In the genomic region with DNA sequence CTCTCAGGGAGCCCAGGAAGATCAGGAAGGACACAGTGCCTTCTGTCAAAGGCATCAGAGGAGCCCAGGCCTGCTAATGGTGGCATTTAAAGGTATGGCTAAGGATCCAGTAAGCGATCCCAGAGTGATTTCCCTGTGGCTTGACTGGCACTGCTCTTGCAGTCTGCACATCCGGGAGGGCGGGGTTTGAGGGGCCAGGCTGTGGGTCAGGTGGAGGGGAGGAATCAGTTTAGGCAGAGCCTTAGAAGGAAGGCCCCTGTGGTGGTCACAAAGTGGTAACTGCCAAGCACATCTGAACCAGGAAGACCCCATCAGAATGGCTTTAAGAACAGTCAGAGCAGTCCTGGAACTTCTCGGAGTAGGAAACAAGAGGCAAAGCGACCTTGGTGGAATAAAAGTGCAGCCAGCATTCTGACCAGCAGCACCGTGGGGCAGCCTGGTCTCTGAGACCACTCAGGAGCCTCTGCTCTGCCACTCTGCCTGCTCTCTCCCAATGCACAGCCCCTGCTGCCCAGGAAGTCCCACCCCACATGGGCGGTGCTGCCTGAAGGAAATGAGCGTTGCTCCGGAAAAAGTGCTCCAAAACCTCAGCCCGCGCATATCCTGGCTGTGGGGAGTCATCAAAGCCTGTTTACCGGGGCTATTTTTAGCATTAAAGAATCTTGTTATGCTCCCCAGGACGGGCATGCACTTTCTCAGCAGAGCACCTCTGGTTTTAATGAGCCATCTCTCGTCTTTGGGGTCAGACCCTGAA, we compare ENCODE assay signal across 10 cellular contexts. TPM values are rescaled to one million over a fixed set of nuclear protein-coding genes. Genes with fewer than 3 reads are reported as not detected.
DNase-seq lines count a peak whose midpoint lies in the region; ATAC-seq, FAIRE-seq and TF ChIP-seq lines count a peak whose summit lies in the region.
"Had no signal": no experiment of that assay in that cellular context is flagged by ENCODE, and none has a peak within 500 bp of the region (broad histone marks: within the 10 kb centered on the region; RNA-seq: fewer than 3 reads in every experiment).

No MANE protein-coding gene starts in this region.

- H3K9me3 Mint-ChIP-seq in WTC11, result no peaks in the 10 kb centered on the region
- no peaks in the 10 kb centered on the region for H3K9me3 Mint-ChIP-seq in activated naive CD8-positive, alpha-beta T cell treated with anti-CD3 and anti-CD28 coated beads, Interleukin-2, amount 10 ng/mL, durations not matched to agents 7 days and 5 days
- H3K9me3 Mint-ChIP-seq in naive B cell, result no peaks in the 10 kb centered on the region
- no peaks in the 10 kb centered on the region for H3K9me3 Mint-ChIP-seq in stimulated activated naive B cell treated with anti-CD40 and anti-IgM and Interleukin-4, amounts not matched to agents 10 μg/mL and 1 μg/mL and 100 μg/mL, for 72 hours

- H3K4me1 Mint-ChIP-seq in WTC11 (peaks cover 28% of the 10 kb centered on the region), naive B cell (peaks cover 16 to 23% (median 20%) of the 10 kb centered on the region in 3 donors)
- H3K4me1 Mint-ChIP-seq in activated naive CD8-positive, alpha-beta T cell treated with anti-CD3 and anti-CD28 coated beads, Interleukin-2, amount 10 ng/mL, durations not matched to agents 7 days and 5 days, result peaks cover 69% of the 10 kb centered on the region
- H3K4me1 Mint-ChIP-seq in stimulated activated naive B cell treated with anti-CD40 and anti-IgM and Interleukin-4, amounts not matched to agents 10 μg/mL and 1 μg/mL and 100 μg/mL, for 72 hours, result peaks cover 19 to 25% of the 10 kb centered on the region in 2 donors

- no peaks in the 10 kb centered on the region for H3K9me2 ChIP-seq in GM23248 (ENCODE audit: insufficient read depth)

- H3K4me3 ChIP-seq in GM23248, result no peak overlapping the region
- H3K4me3 ChIP-seq: K562 had no signal

- no peak for FAIRE-seq in H54 (lab: Jason Lieb, UNC)

- H3K27me3 Mint-ChIP-seq in WTC11 (ENCODE audit: low read depth) (no peaks in the 10 kb centered on the region), naive B cell (peaks cover 5 to 23% (median 13%) of the 10 kb centered on the region in 3 donors)
- no peaks in the 10 kb centered on the region for H3K27me3 Mint-ChIP-seq in activated naive CD8-positive, alpha-beta T cell treated with anti-CD3 and anti-CD28 coated beads, Interleukin-2, amount 10 ng/mL, durations not matched to agents 7 days and 5 days
- H3K27me3 Mint-ChIP-seq in stimulated activated naive B cell treated with anti-CD40 and anti-IgM and Interleukin-4, amounts not matched to agents 10 μg/mL and 1 μg/mL and 100 μg/mL, for 72 hours, result peaks cover 6 to 18% of the 10 kb centered on the region in 2 donors

- H3K9me3 ChIP-seq in GM23248 (ENCODE audit: low read depth), result no peaks in the 10 kb centered on the region

- no peaks in the 10 kb centered on the region for H3K4me1 ChIP-seq in GM23248 (ENCODE audit: insufficient read depth)

- no peaks in the 10 kb centered on the region for H3K27me3 ChIP-seq in GM23248 (replicated peaks; ENCODE audit: insufficient read depth)

- in situ Hi-C loops in GM23248 (cut with MboI), result no loop called here

- TF ChIP-seq POLR2A in H54 (IDR thresholded peaks at IDR 0.05; ENCODE audit: low read depth, low read length), result no peak

- H3F3A ChIP-seq in GM23248 (ENCODE audit: insufficient read depth), result no peaks in the 10 kb centered on the region

- no peak overlapping the region; the same call in 1 of the 2 replicates for H3K27ac Mint-ChIP-seq in WTC11
- H3K27ac Mint-ChIP-seq in activated naive CD8-positive, alpha-beta T cell treated with anti-CD3 and anti-CD28 coated beads, Interleukin-2, amount 10 ng/mL, durations not matched to agents 7 days and 5 days, result peak overlapping the region; percentile 96
- H3K27ac Mint-ChIP-seq in naive B cell, result peak overlapping the region in 3 of 6 donors; percentile 3 to 73 (median 47)
- H3K27ac Mint-ChIP-seq in stimulated activated naive B cell treated with anti-CD40 and anti-IgM and Interleukin-4, amounts not matched to agents 10 μg/mL and 1 μg/mL and 100 μg/mL, for 72 hours, result peak overlapping the region; percentile 47
- H3K27ac Mint-ChIP-seq: progenitor cell of endocrine pancreas had no signal

- H3K4me3 Mint-ChIP-seq in WTC11, result no peak overlapping the region
- H3K4me3 Mint-ChIP-seq in activated naive CD8-positive, alpha-beta T cell treated with anti-CD3 and anti-CD28 coated beads, Interleukin-2, amount 10 ng/mL, durations not matched to agents 7 days and 5 days, result peak overlapping the region; percentile 84
- peak overlapping the region; percentile 64 to 89 (median 86) for H3K4me3 Mint-ChIP-seq in naive B cell
- peak overlapping the region; percentile 75 to 77 for H3K4me3 Mint-ChIP-seq in stimulated activated naive B cell treated with anti-CD40 and anti-IgM and Interleukin-4, amounts not matched to agents 10 μg/mL and 1 μg/mL and 100 μg/mL, for 72 hours

- DNase-seq in WTC11 (ENCODE audit: low spot score), result peak; percentile 26
- DNase-seq in activated naive CD8-positive, alpha-beta T cell treated with anti-CD3 and anti-CD28 coated beads, Interleukin-2, amount 10 ng/mL, durations not matched to agents 7 days and 5 days, result peak; percentile 79
- no peak for DNase-seq in naive B cell
- peak; percentile 31 for DNase-seq in stimulated activated naive B cell treated with anti-CD40 and anti-IgM and Interleukin-4, amounts not matched to agents 10 μg/mL and 1 μg/mL and 100 μg/mL, for 72 hours
- no peak for DNase-seq in GM23248
- no peak for DNase-seq in H54 (ENCODE audit: insufficient read length, low spot score)

- POLR2A ChIA-PET in WTC11 (lab: Charles Lee), result no interaction called here
- POLR2A ChIA-PET in activated naive CD8-positive, alpha-beta T cell treated with anti-CD3 and anti-CD28 coated beads, Interleukin-2, amount 10 ng/mL, durations not matched to agents 7 days and 5 days (lab: Charles Lee), result no interaction called here

- no peak overlapping the region for H3K9ac ChIP-seq in GM23248

- no peak overlapping the region for H3K4me2 ChIP-seq in GM23248 (ENCODE audit: unreplicated experiment)

- CTCF ChIA-PET in WTC11 (lab: Charles Lee), result interaction anchor here (1.3 to 2.1 kb wide), 2 partner anchors 24 to 289 kb away, joined by 6 read pairs; no protein-coding TSS in a partner anchor

- no peak overlapping the region for H3K27ac ChIP-seq in GM23248

- WGBS in GM23248 (ENCODE audit: low coverage in 1 of 2, low lambda C conversion rate in 2 of 2, missing lambda C conversion rate in 2 of 2), 2 experiments, result 90 to 92% methylated on average over 13 to 14 of the region's 14 CpGs

- peaks cover under 1% of the 10 kb centered on the region; the same call in 1 of the 2 replicates for H3K79me2 ChIP-seq in GM23248 (ENCODE audit: insufficient read depth)

- ATAC-seq in WTC11 (peak; percentile 65), naive B cell (ENCODE audit: low read depth in 2 of 2) (no peak), HG03469 (IDR thresholded peaks at IDR 0.05; ENCODE audit: unreplicated experiment) (no peak), GM18520 (IDR thresholded peaks at IDR 0.05; ENCODE audit: unreplicated experiment) (no peak)
- ATAC-seq in activated naive CD8-positive, alpha-beta T cell treated with anti-CD3 and anti-CD28 coated beads, Interleukin-2, amount 10 ng/mL, durations not matched to agents 7 days and 5 days (ENCODE audit: low read depth), result peak; percentile 84
- ATAC-seq in stimulated activated naive B cell treated with anti-CD40 and anti-IgM and Interleukin-4, amounts not matched to agents 10 μg/mL and 1 μg/mL and 100 μg/mL, for 72 hours (replicated peaks), result peak; percentile 88 to 89

- no peak overlapping the region for H2AFZ ChIP-seq in GM23248

- H3K36me3 ChIP-seq in GM23248 (ENCODE audit: low read depth), result peaks cover 11% of the 10 kb centered on the region

- TF ChIP-seq CTCF in WTC11 (IDR thresholded peaks at IDR 0.05), result no peak

- no peaks in the 10 kb centered on the region for H4K20me1 ChIP-seq in GM23248 (ENCODE audit: insufficient read depth)

- H3K36me3 Mint-ChIP-seq in WTC11 (no peaks in the 10 kb centered on the region), naive B cell (no peaks in the 10 kb centered on the region)
- H3K36me3 Mint-ChIP-seq in activated naive CD8-positive, alpha-beta T cell treated with anti-CD3 and anti-CD28 coated beads, Interleukin-2, amount 10 ng/mL, durations not matched to agents 7 days and 5 days, result peaks cover 14% of the 10 kb centered on the region
- H3K36me3 Mint-ChIP-seq in stimulated activated naive B cell treated with anti-CD40 and anti-IgM and Interleukin-4, amounts not matched to agents 10 μg/mL and 1 μg/mL and 100 μg/mL, for 72 hours, result no peaks in the 10 kb centered on the region

TF ChIP-seq in WTC11, 78 proteins besides CTCF, POLR2A, EP300 and RAD21:
- TF ChIP-seq NFATC4 (CRISPR knock-in tag; IDR thresholded peaks at IDR 0.05), result no peak
- TF ChIP-seq, protein P1, sequence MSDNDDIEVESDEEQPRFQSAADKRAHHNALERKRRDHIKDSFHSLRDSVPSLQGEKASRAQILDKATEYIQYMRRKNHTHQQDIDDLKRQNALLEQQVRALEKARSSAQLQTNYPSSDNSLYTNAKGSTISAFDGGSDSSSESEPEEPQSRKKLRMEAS (CRISPR knock-in tag; IDR thresholded peaks at IDR 0.05), result no peak
- TF ChIP-seq ZNF232 (CRISPR knock-in tag; IDR thresholded peaks at IDR 0.05), result no peak
- TF ChIP-seq PRRX2 (CRISPR knock-in tag; IDR thresholded peaks at IDR 0.05), result no peak
- TF ChIP-seq GRHL2 (CRISPR knock-in tag; IDR thresholded peaks at IDR 0.05; ENCODE audit: insufficient replicate concordance, severe bottlenecking), result no peak
- no peak for TF ChIP-seq EMX1 (CRISPR knock-in tag; IDR thresholded peaks at IDR 0.05)
- TF ChIP-seq NR3C1 (CRISPR knock-in tag; conservative IDR thresholded peaks at IDR 0.05; ENCODE audit: low read depth), result no peak
- TF ChIP-seq, protein P2, sequence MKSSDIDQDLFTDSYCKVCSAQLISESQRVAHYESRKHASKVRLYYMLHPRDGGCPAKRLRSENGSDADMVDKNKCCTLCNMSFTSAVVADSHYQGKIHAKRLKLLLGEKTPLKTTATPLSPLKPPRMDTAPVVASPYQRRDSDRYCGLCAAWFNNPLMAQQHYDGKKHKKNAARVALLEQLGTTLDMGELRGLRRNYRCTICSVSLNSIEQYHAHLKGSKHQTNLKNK (CRISPR knock-in tag; IDR thresholded peaks at IDR 0.05), result no peak

RNA-seq across cellular contexts. Expression of a gene that starts 54.4 kb away (rescaled TPM):
- 4.5 to 8.5 TPM (median 4.7 TPM) in 3 replicates for total RNA-seq in WTC11 (2021)
- total RNA-seq in activated naive CD8-positive, alpha-beta T cell treated with anti-CD3 and anti-CD28 coated beads, Interleukin-2, amount 10 ng/mL, durations not matched to agents 7 days and 5 days, result 10 to 100 TPM; 11.7 to 13.1 TPM
- polyA plus RNA-seq in naive B cell (ENCODE audit: low read depth in 6 of 6) (not detected), GM23248 (2016; fragmentation: Nextera tagmentation; extraction: Ambion mirVana) (45.2 and 47.5 TPM in 2 replicates)
- 66.3 and 73.8 TPM in 2 replicates for total RNA-seq in GM23248 (2014; rRNA removed; shearing (Covaris generic))

Comparison
In these comparisons a context has a peak if more than half of its experiments do, and no peak if none do; other contexts are left out.
1. ATAC-seq: peak in WTC11 (single experiment), activated naive CD8-positive, alpha-beta T cell treated with anti-CD3 and anti-CD28 coated beads, Interleukin-2, amount 10 ng/mL, durations not matched to agents 7 days and 5 days (single experiment) and stimulated activated naive B cell treated with anti-CD40 and anti-IgM and Interleukin-4, amounts not matched to agents 10 μg/mL and 1 μg/mL and 100 μg/mL, for 72 hours (2 of 2); none in naive B cell (0 of 2), HG03469 (single experiment) and GM18520 (single experiment).
2. DNase-seq: peak in WTC11 (single experiment), activated naive CD8-positive, alpha-beta T cell treated with anti-CD3 and anti-CD28 coated beads, Interleukin-2, amount 10 ng/mL, durations not matched to agents 7 days and 5 days (single experiment) and stimulated activated naive B cell treated with anti-CD40 and anti-IgM and Interleukin-4, amounts not matched to agents 10 μg/mL and 1 μg/mL and 100 μg/mL, for 72 hours (single experiment); none in naive B cell (single experiment), GM23248 (single experiment) and H54 (single experiment).